24 cellular contexts compared by ENCODE assay signal in genomic region chr9:130344366-130344765, GRCh38.
"Had no signal": no experiment of that assay in that cellular context is flagged by ENCODE, and none has a peak within 500 bp of the region (broad histone marks: within the 10 kb centered on the region; RNA-seq: fewer than 3 reads in every experiment).

No MANE protein-coding gene starts in this region.

- FAIRE-seq: endometrium had no signal

- H3K36me3 ChIP-seq: colonic mucosa, esophagus squamous epithelium, gastrocnemius medialis, heart right ventricle, left lung, lower lobe of right lung had no signal

- H3K4me3 Mint-ChIP-seq: dendritic cell treated with granulocyte-macrophage colony-stimulating factor and Interleukin-4, amounts not matched to agents 40 ng/mL and 50 ng/mL, for 4 days; effector memory CD8-positive, alpha-beta T cell; endodermal cell had no signal

- H3K4me1 ChIP-seq: colonic mucosa, gastrocnemius medialis, heart right ventricle, left lung, lower lobe of right lung had no signal

- H3K27me3 Mint-ChIP-seq: effector memory CD8-positive, alpha-beta T cell had no signal

- H3K27ac Mint-ChIP-seq: dendritic cell treated with granulocyte-macrophage colony-stimulating factor and Interleukin-4, amounts not matched to agents 40 ng/mL and 50 ng/mL, for 4 days; effector memory CD8-positive, alpha-beta T cell; endodermal cell had no signal

- ATAC-seq: effector memory CD8-positive, alpha-beta T cell; esophagus mucosa; gastrocnemius medialis; heart right ventricle; lower lobe of right lung had no signal

- H3K9me3 Mint-ChIP-seq: dendritic cell treated with granulocyte-macrophage colony-stimulating factor and Interleukin-4, amounts not matched to agents 40 ng/mL and 50 ng/mL, for 4 days; effector memory CD8-positive, alpha-beta T cell; endodermal cell had no signal

- H3K27ac ChIP-seq: colonic mucosa, epithelial cell of prostate, gastrocnemius medialis, heart right ventricle, left lung, lower lobe of right lung had no signal

- DNase-seq: colonic mucosa; cortex of kidney; effector CD8-positive, alpha-beta T cell; effector memory CD8-positive, alpha-beta T cell; endodermal cell; esophagus squamous epithelium; foreskin fibroblast; foreskin melanocyte; gastrocnemius medialis; glutamatergic neuron; head of caudate nucleus; heart right ventricle; hippocampal formation; islet precursor cell; left cardiac atrium; left lung; left ventricle myocardium superior; lower lobe of right lung; mesendoderm; midbrain had no signal

- H3K27me3 ChIP-seq: colonic mucosa, left lung had no signal

- H3K9me3 ChIP-seq: colonic mucosa, esophagus squamous epithelium, gastrocnemius medialis, heart right ventricle, left lung, lower lobe of right lung had no signal

- H3K4me1 Mint-ChIP-seq: endodermal cell had no signal

- H3K4me3 ChIP-seq: colonic mucosa, esophagus squamous epithelium, gastrocnemius medialis, heart right ventricle, left lung, lower lobe of right lung had no signal
